Comparison of ENCODE assay signal across 1 cellular context in genomic region chr3:140711719-140712086, GRCh38.
TF ChIP-seq lines count a peak whose summit lies in the region.

No MANE protein-coding gene starts in this region.

TF ChIP-seq in HepG2, 621 proteins besides CTCF, POLR2A, EP300 and RAD21 (continued from another document):
- TF ChIP-seq TOPORS (CRISPR knock-in tag; IDR thresholded peaks at IDR 0.05) (0 out of 2 replicates have a peak, but pooled peaks have one; percentile 13), ZNF12 (CRISPR knock-in tag; IDR thresholded peaks at IDR 0.05) (no peak), ATM (IDR thresholded peaks at IDR 0.05; ENCODE audit: borderline replicate concordance) (no peak), ZNF558 (CRISPR knock-in tag; IDR thresholded peaks at IDR 0.05; ENCODE audit: borderline replicate concordance) (0 out of 2 replicates have a peak, but pooled peaks have one; percentile 12), BRD4 (CRISPR knock-in tag; IDR thresholded peaks at IDR 0.05) (no peak; the same call in 1 of the 2 replicates), ZMAT3 (CRISPR knock-in tag; conservative IDR thresholded peaks at IDR 0.05) (no peak), ZNF660 (CRISPR knock-in tag; IDR thresholded peaks at IDR 0.05; ENCODE audit: borderline replicate concordance, low read depth) (no peak), EED (CRISPR knock-in tag; IDR thresholded peaks at IDR 0.05) (no peak), ZKSCAN1 (IDR thresholded peaks at IDR 0.05; ENCODE audit: low read length) (no peak), ZMYM2 (CRISPR knock-in tag; IDR thresholded peaks at IDR 0.05) (no peak), RNF219 (CRISPR knock-in tag; IDR thresholded peaks at IDR 0.05) (no peak), CHCHD3 (CRISPR knock-in tag; IDR thresholded peaks at IDR 0.05) (no peak), ATF7-NPFF (CRISPR knock-in tag; IDR thresholded peaks at IDR 0.05; ENCODE audit: low read depth) (no peak), REPIN1 (CRISPR knock-in tag; IDR thresholded peaks at IDR 0.05; ENCODE audit: borderline replicate concordance, low read depth) (0 out of 2 replicates have a peak, but pooled peaks have one; percentile 7), BCL3 (CRISPR knock-in tag; IDR thresholded peaks at IDR 0.05) (no peak), ZSCAN5A (CRISPR knock-in tag; IDR thresholded peaks at IDR 0.05; ENCODE audit: borderline replicate concordance) (no peak), FUBP1 (CRISPR knock-in tag; IDR thresholded peaks at IDR 0.05; ENCODE audit: borderline replicate concordance) (no peak), YEATS2 (CRISPR knock-in tag; IDR thresholded peaks at IDR 0.05; ENCODE audit: borderline replicate concordance) (no peak), RAD51 (IDR thresholded peaks at IDR 0.05; ENCODE audit: borderline replicate concordance) (no peak), ZNF883 (CRISPR knock-in tag; IDR thresholded peaks at IDR 0.05; ENCODE audit: not compliant biosample characterization) (no peak), ZNF432 (CRISPR knock-in tag; IDR thresholded peaks at IDR 0.05; ENCODE audit: borderline replicate concordance) (no peak), ZNF10 (CRISPR knock-in tag; IDR thresholded peaks at IDR 0.05; ENCODE audit: borderline replicate concordance, low read depth) (no peak), SETDB1 (CRISPR knock-in tag; IDR thresholded peaks at IDR 0.05; ENCODE audit: borderline replicate concordance) (no peak), KDM1A (CRISPR knock-in tag; IDR thresholded peaks at IDR 0.05) (no peak), GLI4 (CRISPR knock-in tag; IDR thresholded peaks at IDR 0.05; ENCODE audit: borderline replicate concordance) (no peak), RXRA (CRISPR knock-in tag; IDR thresholded peaks at IDR 0.05) (0 out of 2 replicates have a peak, but pooled peaks have one; percentile 3), ZC3H4 (CRISPR knock-in tag; IDR thresholded peaks at IDR 0.05; ENCODE audit: borderline replicate concordance) (no peak), ISL2 (CRISPR knock-in tag; IDR thresholded peaks at IDR 0.05) (no peak), DDIT3 (CRISPR knock-in tag; IDR thresholded peaks at IDR 0.05) (no peak), MTA3 (CRISPR knock-in tag; IDR thresholded peaks at IDR 0.05) (no peak), HOXA5 (CRISPR knock-in tag; IDR thresholded peaks at IDR 0.05) (peak; percentile 57; the same call in 1 of the 2 replicates), JUND (CRISPR knock-in tag; IDR thresholded peaks at IDR 0.05) (no peak), DMTF1 (CRISPR knock-in tag; IDR thresholded peaks at IDR 0.05) (no peak), ZNF747 (CRISPR knock-in tag; IDR thresholded peaks at IDR 0.05; ENCODE audit: borderline replicate concordance) (0 out of 2 replicates have a peak, but pooled peaks have one; percentile 13), MED1 (CRISPR knock-in tag; IDR thresholded peaks at IDR 0.05) (no peak), KLF16 (CRISPR knock-in tag; IDR thresholded peaks at IDR 0.05) (no peak), ZBTB2 (CRISPR knock-in tag; IDR thresholded peaks at IDR 0.05; ENCODE audit: low read depth) (no peak), ZNF431 (CRISPR knock-in tag; IDR thresholded peaks at IDR 0.05; ENCODE audit: borderline replicate concordance, low read depth) (no peak), PLRG1 (conservative IDR thresholded peaks at IDR 0.05) (no peak), ZNF788 (CRISPR knock-in tag; IDR thresholded peaks at IDR 0.05; ENCODE audit: borderline replicate concordance) (0 out of 2 replicates have a peak, but pooled peaks have one; percentile 8), ZSCAN29 (CRISPR knock-in tag; conservative IDR thresholded peaks at IDR 0.05) (no peak), KMT2A (CRISPR knock-in tag; IDR thresholded peaks at IDR 0.05) (no peak), SNAPC2 (CRISPR knock-in tag; IDR thresholded peaks at IDR 0.05) (no peak), ZNF75D (CRISPR knock-in tag; IDR thresholded peaks at IDR 0.05; ENCODE audit: borderline replicate concordance) (no peak), ZNF263 (CRISPR knock-in tag; IDR thresholded peaks at IDR 0.05) (no peak), ZNF841 (CRISPR knock-in tag; IDR thresholded peaks at IDR 0.05; ENCODE audit: borderline replicate concordance) (no peak), ZNF264 (CRISPR knock-in tag; IDR thresholded peaks at IDR 0.05) (no peak), ETV6 (CRISPR knock-in tag; conservative IDR thresholded peaks at IDR 0.05) (peak; percentile 29; the same call in 1 of the 2 replicates), POLR2G (IDR thresholded peaks at IDR 0.05; ENCODE audit: low read depth, low read length) (no peak), ZNF7 (CRISPR knock-in tag; IDR thresholded peaks at IDR 0.05) (no peak), TSC22D2 (CRISPR knock-in tag; IDR thresholded peaks at IDR 0.05; ENCODE audit: borderline replicate concordance) (no peak), PHB2 (IDR thresholded peaks at IDR 0.05; ENCODE audit: partially characterized antibody) (no peak), SRSF9 (IDR thresholded peaks at IDR 0.05; ENCODE audit: borderline replicate concordance, insufficient read depth, low read depth, low read length, poor library complexity, severe bottlenecking) (no peak), BORCS8-MEF2B (CRISPR knock-in tag; IDR thresholded peaks at IDR 0.05) (no peak), PAWR (CRISPR knock-in tag; IDR thresholded peaks at IDR 0.05; ENCODE audit: borderline replicate concordance) (no peak), ZBTB46 (CRISPR knock-in tag; IDR thresholded peaks at IDR 0.05; ENCODE audit: borderline replicate concordance) (0 out of 2 replicates have a peak, but pooled peaks have one; percentile 68), HOXA9 (CRISPR knock-in tag; IDR thresholded peaks at IDR 0.05; ENCODE audit: borderline replicate concordance) (no peak)
- TF ChIP-seq, protein P1, sequence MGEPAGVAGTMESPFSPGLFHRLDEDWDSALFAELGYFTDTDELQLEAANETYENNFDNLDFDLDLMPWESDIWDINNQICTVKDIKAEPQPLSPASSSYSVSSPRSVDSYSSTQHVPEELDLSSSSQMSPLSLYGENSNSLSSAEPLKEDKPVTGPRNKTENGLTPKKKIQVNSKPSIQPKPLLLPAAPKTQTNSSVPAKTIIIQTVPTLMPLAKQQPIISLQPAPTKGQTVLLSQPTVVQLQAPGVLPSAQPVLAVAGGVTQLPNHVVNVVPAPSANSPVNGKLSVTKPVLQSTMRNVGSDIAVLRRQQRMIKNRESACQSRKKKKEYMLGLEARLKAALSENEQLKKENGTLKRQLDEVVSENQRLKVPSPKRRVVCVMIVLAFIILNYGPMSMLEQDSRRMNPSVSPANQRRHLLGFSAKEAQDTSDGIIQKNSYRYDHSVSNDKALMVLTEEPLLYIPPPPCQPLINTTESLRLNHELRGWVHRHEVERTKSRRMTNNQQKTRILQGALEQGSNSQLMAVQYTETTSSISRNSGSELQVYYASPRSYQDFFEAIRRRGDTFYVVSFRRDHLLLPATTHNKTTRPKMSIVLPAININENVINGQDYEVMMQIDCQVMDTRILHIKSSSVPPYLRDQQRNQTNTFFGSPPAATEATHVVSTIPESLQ (CRISPR knock-in tag; conservative IDR thresholded peaks at IDR 0.05), result no peak
